ENCODE assay signal across 1 cellular context in the genomic region with DNA sequence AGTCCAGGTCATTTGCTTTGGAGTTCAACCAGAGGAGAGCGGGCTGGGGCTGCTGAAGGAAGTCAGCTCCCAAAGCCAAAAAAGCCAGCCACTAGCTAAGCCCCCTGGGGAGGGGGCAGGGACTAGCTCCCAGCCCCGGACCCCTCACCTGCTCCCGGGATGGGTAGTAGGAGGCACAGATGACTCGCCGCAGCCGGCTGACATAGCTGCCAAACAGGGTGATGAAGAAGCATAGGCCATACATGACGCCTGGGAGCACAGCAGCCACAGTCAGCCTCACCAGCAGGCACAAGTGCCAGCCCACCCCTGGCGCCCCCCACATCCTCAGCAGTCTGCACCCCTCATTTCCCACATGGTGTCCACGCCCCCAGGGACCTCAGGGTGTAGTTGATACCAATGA.
TF ChIP-seq lines count a peak whose summit lies in the region.

No MANE protein-coding gene starts in this region.

TF ChIP-seq in IMR-90, 13 proteins besides CTCF, POLR2A, EP300 and RAD21:
- no peak for TF ChIP-seq BHLHE40 (IDR thresholded peaks at IDR 0.05; ENCODE audit: low read depth, low read length)
- no peak for TF ChIP-seq CEBPB (IDR thresholded peaks at IDR 0.05; ENCODE audit: low read depth, low read length)
- TF ChIP-seq, protein P1, sequence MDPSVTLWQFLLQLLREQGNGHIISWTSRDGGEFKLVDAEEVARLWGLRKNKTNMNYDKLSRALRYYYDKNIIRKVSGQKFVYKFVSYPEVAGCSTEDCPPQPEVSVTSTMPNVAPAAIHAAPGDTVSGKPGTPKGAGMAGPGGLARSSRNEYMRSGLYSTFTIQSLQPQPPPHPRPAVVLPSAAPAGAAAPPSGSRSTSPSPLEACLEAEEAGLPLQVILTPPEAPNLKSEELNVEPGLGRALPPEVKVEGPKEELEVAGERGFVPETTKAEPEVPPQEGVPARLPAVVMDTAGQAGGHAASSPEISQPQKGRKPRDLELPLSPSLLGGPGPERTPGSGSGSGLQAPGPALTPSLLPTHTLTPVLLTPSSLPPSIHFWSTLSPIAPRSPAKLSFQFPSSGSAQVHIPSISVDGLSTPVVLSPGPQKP (IDR thresholded peaks at IDR 0.05; ENCODE audit: borderline replicate concordance, low read depth, low read length), result no peak
- no peak for TF ChIP-seq SMC3 (IDR thresholded peaks at IDR 0.05; ENCODE audit: low read depth, low read length)
- TF ChIP-seq, protein P2, sequence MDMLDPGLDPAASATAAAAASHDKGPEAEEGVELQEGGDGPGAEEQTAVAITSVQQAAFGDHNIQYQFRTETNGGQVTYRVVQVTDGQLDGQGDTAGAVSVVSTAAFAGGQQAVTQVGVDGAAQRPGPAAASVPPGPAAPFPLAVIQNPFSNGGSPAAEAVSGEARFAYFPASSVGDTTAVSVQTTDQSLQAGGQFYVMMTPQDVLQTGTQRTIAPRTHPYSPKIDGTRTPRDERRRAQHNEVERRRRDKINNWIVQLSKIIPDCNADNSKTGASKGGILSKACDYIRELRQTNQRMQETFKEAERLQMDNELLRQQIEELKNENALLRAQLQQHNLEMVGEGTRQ (IDR thresholded peaks at IDR 0.05; ENCODE audit: low read depth, low read length), result no peak
- TF ChIP-seq CHD1 (IDR thresholded peaks at IDR 0.05; ENCODE audit: low read depth, low read length), result no peak
- TF ChIP-seq FOS (IDR thresholded peaks at IDR 0.05; ENCODE audit: low read depth, low read length), result no peak
- TF ChIP-seq MAZ (IDR thresholded peaks at IDR 0.05; ENCODE audit: borderline replicate concordance, low read depth, low read length), result no peak
- TF ChIP-seq MAFK (IDR thresholded peaks at IDR 0.05; ENCODE audit: low read depth, low read length), result no peak
- TF ChIP-seq RFX5 (IDR thresholded peaks at IDR 0.05; ENCODE audit: low read depth, low read length), result no peak
- no peak for TF ChIP-seq NFE2L2 (IDR thresholded peaks at IDR 0.05; ENCODE audit: low read depth, low read length)
- no peak for TF ChIP-seq RCOR1 (IDR thresholded peaks at IDR 0.05; ENCODE audit: insufficient replicate concordance, low read length)
- no peak for TF ChIP-seq MXI1 (IDR thresholded peaks at IDR 0.05; ENCODE audit: borderline replicate concordance, low read depth, low read length)
